Comparison of ENCODE assay signal across 8 cellular contexts in genomic region chr3:50572158-50572557, GRCh38. TPM values are rescaled to one million over a fixed set of nuclear protein-coding genes. Genes with fewer than 3 reads are reported as not detected.
A peak's percentile ranks its signal among the peaks of the same experiment; 100 is the strongest.
DNase-seq lines count a peak whose midpoint lies in the region; ATAC-seq and TF ChIP-seq lines count a peak whose summit lies in the region.

No MANE protein-coding gene starts in this region.

- in situ Hi-C loops in ACHN (cut with HindIII; ENCODE audit: low pct_ligation_motif_present, low pct_unique_long_range_greater_than_20kb, low sequenced_read_pairs), result no loop called here
- in situ Hi-C loops in GM13977 (cut with MboI; ENCODE audit: low pct_unique_long_range_greater_than_20kb, low sequenced_read_pairs, unreplicated experiment), result no loop called here

- peak; percentile 86 for TF ChIP-seq CTCF in GM13977 (IDR thresholded peaks at IDR 0.05; ENCODE audit: extremely low read depth, insufficient read depth, missing control alignments)
- peak; percentile 91 for TF ChIP-seq CTCF in lung (IDR thresholded peaks at IDR 0.05; ENCODE audit: control extremely low read depth, extremely low read depth)

- DNase-seq in ACHN (peak; percentile 63), GM13977 (ENCODE audit: low spot score) (peak; percentile 83), NCI-H345 (lab: John Stamatoyannopoulos, UW) (peak; percentile 27), dermis microvascular lymphatic vessel endothelial cell (ENCODE audit: low read depth in 2 of 2) (peak; percentile 45 to 69), lung (ENCODE audit: low spot score) (peak; percentile 79)
- peak; percentile 87 to 90 for DNase-seq in activated CD4-positive, alpha-beta T cell treated with anti-CD3 and anti-CD28 coated beads, Interleukin-2, amount 50 U/mL, for 48 hours
- DNase-seq in stimulated activated CD4-positive, alpha-beta T cell treated with anti-CD3 and anti-CD28 coated beads, TNF-alpha, amount 100 ng/mL, for 48 hours (ENCODE audit: low read depth in 3 of 3), result peak in 2 of 3 donors; percentile 74 to 82

- peaks cover 0 to 23% of the 10 kb centered on the region in 2 donors for H3K36me3 ChIP-seq in lung (ENCODE audit: control insufficient read depth in 2 of 2, insufficient read depth in 2 of 2, low read length in 2 of 2)

- H3K4me1 ChIP-seq in lung (ENCODE audit: control insufficient read depth in 2 of 2, insufficient read depth in 2 of 2, low read length in 2 of 2), result peaks cover 0 to 24% of the 10 kb centered on the region in 2 donors

- ATAC-seq in lung (ENCODE audit: insufficient read depth, low FRiP score) (peak; percentile 22), HG03342 (IDR thresholded peaks at IDR 0.05; ENCODE audit: unreplicated experiment) (no peak)

- no peaks in the 10 kb centered on the region for H3K9me3 ChIP-seq in lung (ENCODE audit: control insufficient read depth in 2 of 2, insufficient read depth in 1 of 2, low read length in 1 of 2)

- H3K27me3 ChIP-seq in lung (ENCODE audit: control insufficient read depth, insufficient read depth), result no peaks in the 10 kb centered on the region

- WGBS in lung, 2 donors, result 7% methylated on average over 1 of the region's 1 CpG

- H3K4me3 ChIP-seq in lung, result no peak overlapping the region

- peak overlapping the region; percentile 26 to 42 for H3K27ac ChIP-seq in lung (ENCODE audit: low read depth in 1 of 2, low read length in 1 of 2)

RNA-seq across cellular contexts. Expression of gene HEMK1, which starts 2.8 kb away (rescaled TPM):
- total RNA-seq in dermis microvascular lymphatic vessel endothelial cell (4.0 and 4.8 TPM in 2 replicates), lung (10 to 100 TPM; 17.3 to 28.0 TPM)
- polyA plus RNA-seq in lung, result 10 to 100 TPM; 16.0 to 20.1 TPM

RNA-seq across cellular contexts. Expression of gene C3orf18, which starts 4.6 kb away (rescaled TPM):
- total RNA-seq in dermis microvascular lymphatic vessel endothelial cell, result 1.5 and 1.9 TPM in 2 replicates
- total RNA-seq in lung, result 1 to 10 TPM; 5.7 to 7.0 TPM
- 1 to 10 TPM; 2.7 to 3.2 TPM for polyA plus RNA-seq in lung

RNA-seq across cellular contexts. Expression of gene CISH, which starts 39.4 kb away (rescaled TPM):
- total RNA-seq in dermis microvascular lymphatic vessel endothelial cell, result 0.13 and 0.38 TPM in 2 replicates
- 10 to 100 TPM; 42.9 to 50.2 TPM for total RNA-seq in lung
- polyA plus RNA-seq in lung, result 100 to 1,000 TPM in 1 of 2 donors, 10 to 100 TPM in 1; 37.8 to 104 TPM

RNA-seq across cellular contexts. Expression of gene MAPKAPK3, which starts 44.8 kb away (rescaled TPM):
- 5.9 and 8.2 TPM in 2 replicates for total RNA-seq in dermis microvascular lymphatic vessel endothelial cell
- total RNA-seq in lung, result 10 to 100 TPM; 23.6 to 96.1 TPM
- 10 to 100 TPM; 50.8 to 92.1 TPM for polyA plus RNA-seq in lung

Comparison
In these comparisons a context has a peak if more than half of its experiments do, and no peak if none do; other contexts are left out.
1. DNase-seq: peak in every context shown above with its lines; median percentile 88 in activated CD4-positive, alpha-beta T cell treated with anti-CD3 and anti-CD28 coated beads, Interleukin-2, amount 50 U/mL, for 48 hours; 83 in GM13977; 79 in lung; 78 in stimulated activated CD4-positive, alpha-beta T cell treated with anti-CD3 and anti-CD28 coated beads, TNF-alpha, amount 100 ng/mL, for 48 hours; 63 in ACHN; 57 in dermis microvascular lymphatic vessel endothelial cell; 27 in NCI-H345.
2. RNA of gene CISH, which starts 39.4 kb away (total RNA-seq): 42.9 to 50.2 TPM in lung; 0.13 to 0.38 TPM in dermis microvascular lymphatic vessel endothelial cell; every median in the first group is over 10 times any median in the second.